ENCODE assay signal across 19 cellular contexts in the genomic region with DNA sequence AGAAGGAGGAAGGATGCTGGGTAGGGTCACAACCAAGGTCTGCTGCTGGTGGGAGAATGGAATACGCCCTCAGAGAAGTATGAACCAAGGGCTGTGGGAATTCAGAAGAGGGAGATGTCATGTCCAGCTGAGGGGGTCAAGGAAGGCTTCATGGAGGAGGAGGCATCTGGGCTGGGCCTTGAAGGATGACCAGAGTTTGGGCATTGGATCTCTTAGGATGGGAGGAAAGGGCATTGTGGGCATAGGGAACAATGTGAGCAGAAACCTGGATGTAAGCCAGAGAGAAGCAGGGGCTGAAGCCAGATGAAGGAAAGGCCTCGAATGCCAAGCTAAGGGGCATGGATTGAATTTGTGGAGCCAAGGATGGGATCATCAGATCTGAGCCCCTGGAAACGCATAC.
"Had no signal": no experiment of that assay in that cellular context is flagged by ENCODE, and none has a peak within 500 bp of the region (broad histone marks: within the 10 kb centered on the region; RNA-seq: fewer than 3 reads in every experiment).

No MANE protein-coding gene starts in this region.

- H3K27ac Mint-ChIP-seq: activated CD4-positive, alpha-beta T cell treated with anti-CD3 and anti-CD28 coated beads, Interleukin-2, amount 10 ng/mL, durations not matched to agents 7 days and 5 days; activated T-helper 17 cell treated with anti-CD3 and anti-CD28 coated beads, Interleukin-2, amount 50 U/mL, for 72 hours; mesothelial cell of epicardium had no signal

- H3K9me3 ChIP-seq: pancreas, tibial nerve, vagina had no signal

- ATAC-seq: activated T-helper 17 cell treated with anti-CD3 and anti-CD28 coated beads, Interleukin-2, amount 50 U/mL, for 72 hours; pancreas had no signal

- FAIRE-seq: frontal cortex, pancreas had no signal

- H3K9me3 Mint-ChIP-seq: activated T-helper 17 cell treated with anti-CD3 and anti-CD28 coated beads, Interleukin-2, amount 50 U/mL, for 72 hours; central memory CD8-positive, alpha-beta T cell; neural crest cell had no signal

- H3K4me3 ChIP-seq: pancreas, tibial nerve, vagina had no signal

- H3K4me1 Mint-ChIP-seq: central memory CD8-positive, alpha-beta T cell had no signal

- DNase-seq: activated CD4-positive, alpha-beta T cell treated with anti-CD3 and anti-CD28 coated beads, Interleukin-2, amount 10 ng/mL, durations not matched to agents 7 days and 5 days; activated CD4-positive, CD25-positive, alpha-beta regulatory T cell; activated naive CD4-positive, alpha-beta T cell treated with Interleukin-2 at 50 U/mL for 16 hours; anterior cingulate cortex; brain microvascular endothelial cell; effector memory CD4-positive, alpha-beta T cell; pancreas; retina; stimulated activated CD4-positive, alpha-beta T cell treated with anti-CD3 and anti-CD28 coated beads, Interleukin-4, amount 100 ng/mL, for 1 hour; stimulated activated naive CD4-positive, alpha-beta T cell; substantia nigra; T-helper 2 cell had no signal

- H3K4me1 ChIP-seq: pancreas, vagina had no signal

- H3K27me3 ChIP-seq: brain microvascular endothelial cell, pancreas, tibial nerve, vagina had no signal

- H3K27ac ChIP-seq: brain microvascular endothelial cell, pancreas, tibial nerve, vagina had no signal

- H3K36me3 ChIP-seq: brain microvascular endothelial cell, pancreas, tibial nerve, vagina had no signal

- H3K4me3 Mint-ChIP-seq: activated CD4-positive, alpha-beta T cell treated with anti-CD3 and anti-CD28 coated beads, Interleukin-2, amount 10 ng/mL, durations not matched to agents 7 days and 5 days; activated T-helper 17 cell treated with anti-CD3 and anti-CD28 coated beads, Interleukin-2, amount 50 U/mL, for 72 hours; central memory CD8-positive, alpha-beta T cell; mesothelial cell of epicardium; neural crest cell had no signal
